ENCODE assay signal across 22 cellular contexts in genomic region chr11:36053901-36054300, GRCh38.
DNase-seq lines count a peak whose midpoint lies in the region; ATAC-seq, FAIRE-seq and TF ChIP-seq lines count a peak whose summit lies in the region.
"Had no signal": no experiment of that assay in that cellular context is flagged by ENCODE, and none has a peak within 500 bp of the region (broad histone marks: within the 10 kb centered on the region; RNA-seq: fewer than 3 reads in every experiment).

No MANE protein-coding gene starts in this region.

- peaks cover 4% of the 10 kb centered on the region; the same call in 1 of the 2 replicates for H3K9me3 Mint-ChIP-seq in HFFc6

- no peak overlapping the region for H3K4me3 ChIP-seq in AG04450 (ENCODE audit: low read depth, low read length)
- H3K4me3 ChIP-seq: K562, MG63, Peyer's patch had no signal

- H3K27ac ChIP-seq in AG04450 (ENCODE audit: low read depth, low read length) = no peak overlapping the region
- H3K27ac ChIP-seq: Peyer's patch had no signal

- no peaks in the 10 kb centered on the region for H3K9me3 ChIP-seq in AG04450 (ENCODE audit: control insufficient read depth, insufficient read depth, low read length)
- H3K9me3 ChIP-seq: Caco-2, MG63, Peyer's patch had no signal

- no peak for ATAC-seq in HG02970 (IDR thresholded peaks at IDR 0.05; ENCODE audit: low FRiP score, unreplicated experiment)
- ATAC-seq: HCT116, HepG2, K562 had no signal

- CTCF ChIA-PET in AG04450 (lab: Charles Lee) = interaction anchor here (2.9 to 6.2 kb wide), 2 partner anchors 12 to 232 kb away, joined by 21 to 37 read pairs; no protein-coding TSS in a partner anchor

- H3K27me3 Mint-ChIP-seq in HFFc6 (ENCODE audit: insufficient read depth) = no peaks in the 10 kb centered on the region; the same call in 1 of the 2 replicates

- H3K27ac Mint-ChIP-seq in HFFc6 = no peak overlapping the region
- H3K27ac Mint-ChIP-seq: CD4-positive, alpha-beta memory T cell had no signal

- DNase-seq in AG04450 (ENCODE audit: low read depth, low spot score) (peak; percentile 23), HFFc6 (no peak), foreskin melanocyte (peak; percentile 32), NCI-H2171 treated with DMSO at 0.1 percent for 48 hours (lab: John Stamatoyannopoulos, UW) (no peak), occipital lobe (lab: John Stamatoyannopoulos, UW) (no peak)
- DNase-seq: AML-193; Caco-2; CD4-positive, alpha-beta memory T cell; MG63; NCI-H2029; NCI-H226; NCI-H510A; NCI-H69; Peyer's patch; SHP77 treated with DMSO at 0.1 percent for 48 hours had no signal

- TF ChIP-seq CTCF in AG04450 (IDR thresholded peaks at IDR 0.05; ENCODE audit: low read depth, low read length) = peak; percentile 36; the same call in 1 of the 2 replicates
- peak; percentile 13; the same call in 1 of the 2 replicates for TF ChIP-seq CTCF in HFFc6 (IDR thresholded peaks at IDR 0.05)

- FAIRE-seq in endometrium (lab: Jason Lieb, UNC) = peak; percentile 43
- FAIRE-seq: A204.1, G401.6, HepG2 had no signal

- H3K36me3 Mint-ChIP-seq in HFFc6 (ENCODE audit: low read depth) = peaks cover 6% of the 10 kb centered on the region
- H3K36me3 Mint-ChIP-seq: CD4-positive, alpha-beta memory T cell had no signal

- no peak overlapping the region for H3K4me3 Mint-ChIP-seq in HFFc6
- H3K4me3 Mint-ChIP-seq: CD4-positive, alpha-beta memory T cell had no signal

- H3K4me1 Mint-ChIP-seq in HFFc6 (ENCODE audit: low read depth) = no peaks in the 10 kb centered on the region; the same call in 1 of the 2 replicates
- H3K4me1 Mint-ChIP-seq: CD4-positive, alpha-beta memory T cell had no signal

- no peaks in the 10 kb centered on the region for H3K27me3 ChIP-seq in AG04450 (ENCODE audit: control insufficient read depth, insufficient read depth, low read length)
- H3K27me3 ChIP-seq: MG63, Peyer's patch had no signal

- POLR2A ChIA-PET in AG04450 (lab: Yijun Ruan, JAX) = no interaction called here

Comparison
In these comparisons a context has a peak if more than half of its experiments do, and no peak if none do; other contexts are left out.
1. DNase-seq: peak in AG04450 (single experiment) and foreskin melanocyte (single experiment); none in HFFc6 (single experiment), NCI-H2171 treated with DMSO at 0.1 percent for 48 hours (single experiment) and occipital lobe (single experiment).